ENCODE assay signal across 18 cellular contexts in genomic region chr21:14890141-14890540, GRCh38.
DNase-seq lines count a peak whose midpoint lies in the region; ATAC-seq, FAIRE-seq and TF ChIP-seq lines count a peak whose summit lies in the region.
"Had no signal": no experiment of that assay in that cellular context is flagged by ENCODE, and none has a peak within 500 bp of the region (broad histone marks: within the 10 kb centered on the region; RNA-seq: fewer than 3 reads in every experiment).

No MANE protein-coding gene starts in this region.

- H4K20me1 ChIP-seq in HepG2 (ENCODE audit: insufficient read depth, low read length) (no peaks in the 10 kb centered on the region), endothelial cell of umbilical vein (replicated peaks; ENCODE audit: control insufficient read depth, extremely low read depth, insufficient read depth, low read length) (no peaks in the 10 kb centered on the region)
- H4K20me1 ChIP-seq: BLaER1 had no signal

- dilution Hi-C loops in endothelial cell of umbilical vein (cut with MboI; ENCODE audit: extremely low pct_ligation_motif_present, low sequenced_read_pairs) = no loop called here

- TF ChIP-seq EP300 in HepG2 (IDR thresholded peaks at IDR 0.05; ENCODE audit: low read depth in 2 of 2, low read length in 2 of 2) (no peak), HepG2 (CRISPR knock-in tag; IDR thresholded peaks at IDR 0.05; ENCODE audit: borderline replicate concordance) (no peak)

- no peak overlapping the region for H4K8ac ChIP-seq in trophoblast cell (ENCODE audit: low read depth, low read length)

- H3K14ac ChIP-seq in trophoblast cell (ENCODE audit: low read length) = no peak overlapping the region

- H3K23ac ChIP-seq in trophoblast cell (ENCODE audit: low read length) = no peak overlapping the region

- no peak overlapping the region for H2BK12ac ChIP-seq in trophoblast cell (ENCODE audit: low read length)

- TF ChIP-seq CTCF in HepG2 (CRISPR knock-in tag; IDR thresholded peaks at IDR 0.05) = no peak
- TF ChIP-seq CTCF in right lobe of liver (IDR thresholded peaks at IDR 0.05) = no peak
- no peak for TF ChIP-seq CTCF in endothelial cell of umbilical vein (IDR thresholded peaks at IDR 0.05; ENCODE audit: extremely low read depth in 1 of 2, insufficient read depth in 1 of 2, low read depth in 1 of 2, low read length in 2 of 2)
- no peak for TF ChIP-seq CTCF in body of pancreas (IDR thresholded peaks at IDR 0.05)

- no peak overlapping the region for H2BK5ac ChIP-seq in trophoblast cell (ENCODE audit: low read depth, low read length, poor library complexity)

- BruUV-seq in HepG2 (replicated peaks; lab: Mats Ljungman, UMichigan) = no TSS peak
- no TSS peak for BruUV-seq in endothelial cell of umbilical vein (replicated peaks; lab: Mats Ljungman, UMichigan)

- no peak overlapping the region for H4K12ac ChIP-seq in trophoblast cell (ENCODE audit: low read depth, low read length)

- H3K9ac ChIP-seq in HepG2 (ENCODE audit: insufficient read depth, low read depth, low read length) = peak overlapping the region; percentile 54; the same call in 1 of the 2 replicates
- no peak overlapping the region for H3K9ac ChIP-seq in endothelial cell of umbilical vein (replicated peaks; ENCODE audit: extremely low read depth, insufficient read depth, low read length)
- no peak overlapping the region for H3K9ac ChIP-seq in trophoblast cell (ENCODE audit: low read length)
- H3K9ac ChIP-seq: BLaER1 had no signal

- DNase-seq in HepG2 (ENCODE audit: low spot score) (no peak), right lobe of liver (no peak), NCI-H69 (lab: John Stamatoyannopoulos, UW) (peak; percentile 38), endothelial cell of umbilical vein (ENCODE audit: low read depth, low spot score) (no peak), trophoblast cell (peak; percentile 75 to 96), hypothalamus (lab: John Stamatoyannopoulos, UW) (no peak), COLO668 (lab: John Stamatoyannopoulos, UW; ENCODE audit: unreplicated experiment) (no peak), body of pancreas (no peak)
- DNase-seq: 8988T; CD8-positive, alpha-beta T cell; COR-L47; GOT3; H7; KG1 had no signal

- FAIRE-seq in HepG2 (lab: Jason Lieb, UNC) (no peak), endothelial cell of umbilical vein (lab: Jason Lieb, UNC) (peak; percentile 37)
- FAIRE-seq: GM12892, GM18507 had no signal

- POLR2A ChIA-PET in HepG2 (lab: Yijun Ruan, JAX) = interaction anchor here (0.8 to 3.8 kb wide), 8 partner anchors 11 to 555 kb away, joined by 3 to 82 read pairs (median 11); partner anchors contain the start of gene NRIP1
- POLR2A ChIA-PET in endothelial cell of umbilical vein (lab: Charles Lee) = no interaction called here

- H3K4me3 ChIP-seq in HepG2 (replicated peaks in 1 of 3; ENCODE audit: insufficient read depth in 1 of 3, low read depth in 2 of 3, low read length in 3 of 3) (no peak overlapping the region), right lobe of liver (no peak overlapping the region), endothelial cell of umbilical vein (replicated peaks in 1 of 3; ENCODE audit: insufficient read depth in 1 of 3, low read depth in 1 of 3, low read length in 3 of 3) (no peak overlapping the region), trophoblast cell (ENCODE audit: low read depth, low read length) (no peak overlapping the region), body of pancreas (no peak overlapping the region)
- H3K4me3 ChIP-seq: BLaER1 had no signal

- ATAC-seq in HepG2 (peak; percentile 19; the same call in 1 of the 3 replicates), right lobe of liver (no peak), body of pancreas (no peak)
- ATAC-seq: CD8-positive, alpha-beta T cell had no signal

- no peaks in the 10 kb centered on the region for H3K79me1 ChIP-seq in trophoblast cell (ENCODE audit: low read length)

- no peaks in the 10 kb centered on the region for H3K27me3 ChIP-seq in HepG2 (ENCODE audit: control insufficient read depth in 1 of 2, insufficient read depth in 2 of 2, low read length in 2 of 2)
- no peaks in the 10 kb centered on the region for H3K27me3 ChIP-seq in right lobe of liver
- no peaks in the 10 kb centered on the region for H3K27me3 ChIP-seq in endothelial cell of umbilical vein (ENCODE audit: control insufficient read depth in 2 of 2, insufficient read depth in 2 of 2, low read length in 2 of 2)
- no peaks in the 10 kb centered on the region for H3K27me3 ChIP-seq in trophoblast cell (ENCODE audit: insufficient read depth, low read length)
- H3K27me3 ChIP-seq in body of pancreas = no peaks in the 10 kb centered on the region
- H3K27me3 ChIP-seq: BLaER1 had no signal

- TF ChIP-seq POLR2A in HepG2 (IDR thresholded peaks at IDR 0.05; ENCODE audit: insufficient read depth in 1 of 2, low read depth in 2 of 2, low read length in 2 of 2) (no peak), right lobe of liver (IDR thresholded peaks at IDR 0.05) (no peak), endothelial cell of umbilical vein (IDR thresholded peaks at IDR 0.05; ENCODE audit: low read depth, low read length) (no peak), body of pancreas (IDR thresholded peaks at IDR 0.05) (no peak)

- in situ Hi-C loops in HepG2 (cut with HindIII; ENCODE audit: extremely low pct_ligation_motif_present, low pct_unique_long_range_greater_than_20kb) = no loop called here

- no peaks in the 10 kb centered on the region for H3K9me1 ChIP-seq in endothelial cell of umbilical vein (replicated peaks; ENCODE audit: control insufficient read depth, extremely low read depth, insufficient read depth, low read length)

- no peak overlapping the region for H4K91ac ChIP-seq in trophoblast cell (ENCODE audit: low read depth, low read length)

- H3K4me2 ChIP-seq in HepG2 (ENCODE audit: low read depth, low read length) = no peak overlapping the region
- no peak overlapping the region for H3K4me2 ChIP-seq in endothelial cell of umbilical vein (ENCODE audit: insufficient read depth, low read length)
- no peak overlapping the region for H3K4me2 ChIP-seq in trophoblast cell (ENCODE audit: low read length)

- H3K9me3 ChIP-seq in HepG2 (ENCODE audit: low read length) (no peaks in the 10 kb centered on the region), right lobe of liver (no peaks in the 10 kb centered on the region), endothelial cell of umbilical vein (replicated peaks; ENCODE audit: control insufficient read depth, insufficient read depth, low read length) (no peaks in the 10 kb centered on the region), trophoblast cell (ENCODE audit: insufficient read depth, low read depth, low read length) (no peaks in the 10 kb centered on the region), body of pancreas (no peaks in the 10 kb centered on the region)
- H3K9me3 ChIP-seq: BLaER1 had no signal

- no peak overlapping the region for H3K18ac ChIP-seq in trophoblast cell (ENCODE audit: low read length)

- H3K36me3 ChIP-seq in HepG2 (replicated peaks in 1 of 2; ENCODE audit: control insufficient read depth in 1 of 2, insufficient read depth in 2 of 2, low read length in 2 of 2) = no peaks in the 10 kb centered on the region
- no peaks in the 10 kb centered on the region for H3K36me3 ChIP-seq in right lobe of liver
- H3K36me3 ChIP-seq in endothelial cell of umbilical vein (ENCODE audit: control insufficient read depth in 2 of 2, extremely low read depth in 1 of 2, insufficient read depth in 2 of 2, low read length in 2 of 2) = no peaks in the 10 kb centered on the region
- no peaks in the 10 kb centered on the region for H3K36me3 ChIP-seq in trophoblast cell (ENCODE audit: control insufficient read depth in 1 of 2, insufficient read depth in 2 of 2, low read length in 2 of 2)
- no peaks in the 10 kb centered on the region for H3K36me3 ChIP-seq in body of pancreas (replicated peaks in 1 of 2; ENCODE audit: insufficient read depth in 1 of 2, low read depth in 2 of 2)
- H3K36me3 ChIP-seq: BLaER1 had no signal

- no peak overlapping the region for H3K4ac ChIP-seq in trophoblast cell (ENCODE audit: low read depth, low read length)

- CTCF ChIA-PET in HepG2 (lab: Yijun Ruan, JAX; ENCODE audit: low intra/inter-chr PET ratio, low total read pairs) (interaction anchor here (1.6 kb wide), 1 partner anchor 26 kb away, joined by 5 read pairs; no protein-coding TSS in a partner anchor), endothelial cell of umbilical vein (lab: Charles Lee) (interaction anchor here (1.2 to 2.7 kb wide), 2 partner anchors 18 to 26 kb away, joined by 5 to 10 read pairs; no protein-coding TSS in a partner anchor)

- intact Hi-C loops in HepG2 (cut with micrococcal nuclease; ENCODE audit: unreplicated experiment) = no loop called here
- intact Hi-C loops in right lobe of liver (cut with DNase I) = no loop called here
- intact Hi-C loops in endothelial cell of umbilical vein (cut with micrococcal nuclease) = no loop called here
- intact Hi-C loops in body of pancreas (cut with DNase I) = no loop called here

- H2AK5ac ChIP-seq in trophoblast cell (ENCODE audit: low read length) = no peak overlapping the region

- H2AFZ ChIP-seq in HepG2 (ENCODE audit: low read length) = no peak overlapping the region
- no peak overlapping the region for H2AFZ ChIP-seq in endothelial cell of umbilical vein (ENCODE audit: low read depth, low read length)
- no peak overlapping the region for H2AFZ ChIP-seq in trophoblast cell (ENCODE audit: insufficient read depth, low read length, poor library complexity)

- no peak overlapping the region for H2BK120ac ChIP-seq in trophoblast cell (ENCODE audit: insufficient read depth, low read length, poor library complexity)

- H3K27ac ChIP-seq in HepG2 (ENCODE audit: extremely low read length, insufficient read depth, low read length) (peak overlapping the region; percentile 83), right lobe of liver (peak overlapping the region in 1 of 3 donors; percentile 46), endothelial cell of umbilical vein (ENCODE audit: insufficient read depth, low read depth, low read length) (no peak overlapping the region), trophoblast cell (ENCODE audit: low read depth, low read length) (no peak overlapping the region), body of pancreas (no peak overlapping the region)
- H3K27ac ChIP-seq: BLaER1, HL-60 had no signal

- H3K79me2 ChIP-seq in HepG2 (ENCODE audit: insufficient read depth, low read length) (peaks cover 2% of the 10 kb centered on the region), endothelial cell of umbilical vein (ENCODE audit: control insufficient read depth, insufficient read depth, low read length) (no peaks in the 10 kb centered on the region), trophoblast cell (ENCODE audit: control insufficient read depth, insufficient read depth, low read length, poor library complexity) (no peaks in the 10 kb centered on the region)

- H3K4me1 ChIP-seq in HepG2 (ENCODE audit: insufficient read depth, low read length) (peaks cover 39% of the 10 kb centered on the region), right lobe of liver (peaks cover 0 to 35% (median 15%) of the 10 kb centered on the region in 4 donors), endothelial cell of umbilical vein (ENCODE audit: control insufficient read depth, extremely low read depth, insufficient read depth, low read length) (no peaks in the 10 kb centered on the region), trophoblast cell (ENCODE audit: control insufficient read depth in 1 of 2, insufficient read depth in 2 of 2, low read length in 2 of 2) (no peaks in the 10 kb centered on the region), body of pancreas (no peaks in the 10 kb centered on the region)

- TF ChIP-seq RAD21 in HepG2 (CRISPR knock-in tag; IDR thresholded peaks at IDR 0.05) = no peak

- 98% methylated on average over 2 of the region's 2 CpGs for WGBS in HepG2 (ENCODE audit: low lambda C conversion rate)
- WGBS in right lobe of liver (ENCODE audit: insufficient coverage, low coverage, low lambda C conversion rate, missing lambda C conversion rate) = 86% methylated on average over 2 of the region's 2 CpGs
- no CpG with 5 or more reads among the region's 2 CpGs for WGBS in trophoblast cell (ENCODE audit: extremely low coverage, insufficient coverage, insufficient read length)
- 89 to 100% methylated on average over 2 of the region's 2 CpGs for WGBS in body of pancreas, 2 donors

Comparison
In these comparisons a context has a peak if more than half of its experiments do, and no peak if none do; other contexts are left out.
1. DNase-seq: peak in NCI-H69 (single experiment) and trophoblast cell (2 of 2); none in HepG2 (single experiment), right lobe of liver (0 of 3), endothelial cell of umbilical vein (single experiment), hypothalamus (0 of 51), COLO668 (single experiment) and body of pancreas (0 of 4).